ENCODE assay signal across 21 cellular contexts in genomic region chr12:55653031-55653430, GRCh38. TPM values are rescaled to one million over a fixed set of nuclear protein-coding genes. Genes with fewer than 3 reads are reported as not detected.
A peak's percentile ranks its signal among the peaks of the same experiment; 100 is the strongest.
DNase-seq lines count a peak whose midpoint lies in the region; ATAC-seq and TF ChIP-seq lines count a peak whose summit lies in the region.
"Had no signal": no experiment of that assay in that cellular context is flagged by ENCODE, and none has a peak within 500 bp of the region (broad histone marks: within the 10 kb centered on the region; RNA-seq: fewer than 3 reads in every experiment).

No MANE protein-coding gene starts in this region.

- no peaks in the 10 kb centered on the region for H3K9me3 Mint-ChIP-seq in activated naive CD4-positive, alpha-beta T cell treated with anti-CD3 and anti-CD28 coated beads, Interleukin-2, amount 50 U/mL, for 24 hours
- peaks cover 4 to 14% of the 10 kb centered on the region in 2 donors for H3K9me3 Mint-ChIP-seq in activated naive CD4-positive, alpha-beta T cell treated with anti-CD3 and anti-CD28 coated beads, Interleukin-2, amount 50 U/mL, for 72 hours
- H3K9me3 Mint-ChIP-seq in effector memory CD8-positive, alpha-beta T cell, result no peaks in the 10 kb centered on the region
- H3K9me3 Mint-ChIP-seq in activated CD4-positive, alpha-beta memory T cell treated with anti-CD3 and anti-CD28 coated beads for 36 hours, result peaks cover 36% of the 10 kb centered on the region
- H3K9me3 Mint-ChIP-seq: HFFc6 had no signal

- H3K27ac Mint-ChIP-seq in activated naive CD4-positive, alpha-beta T cell treated with anti-CD3 and anti-CD28 coated beads, Interleukin-2, amount 50 U/mL, for 24 hours, result peak overlapping the region; percentile 46
- no peak overlapping the region for H3K27ac Mint-ChIP-seq in activated naive CD4-positive, alpha-beta T cell treated with anti-CD3 and anti-CD28 coated beads, Interleukin-2, amount 50 U/mL, for 72 hours
- H3K27ac Mint-ChIP-seq in effector memory CD8-positive, alpha-beta T cell, result no peak overlapping the region
- no peak overlapping the region for H3K27ac Mint-ChIP-seq in activated CD4-positive, alpha-beta memory T cell treated with anti-CD3 and anti-CD28 coated beads for 36 hours
- H3K27ac Mint-ChIP-seq: CD4-positive, CD25-positive, alpha-beta regulatory T cell; HFFc6 had no signal

- DNase-seq in activated naive CD4-positive, alpha-beta T cell treated with anti-CD3 and anti-CD28 coated beads, Interleukin-2, amount 50 U/mL, for 72 hours (ENCODE audit: low spot score in 2 of 2), result no peak
- DNase-seq in NAMALWA (ENCODE audit: low spot score) (peak; percentile 30), NCI-H2227 treated with DMSO at 0.1 percent for 48 hours (lab: John Stamatoyannopoulos, UW) (no peak), ascending aorta (ENCODE audit: low spot score in 2 of 2) (no peak)
- no peak for DNase-seq in effector memory CD8-positive, alpha-beta T cell
- DNase-seq in activated CD4-positive, alpha-beta memory T cell treated with anti-CD3 and anti-CD28 coated beads for 36 hours, result no peak
- DNase-seq: CD4-positive, CD25-positive, alpha-beta regulatory T cell; COR-L47; DMS 273 treated with DMSO at 0.1 percent for 48 hours; DMS79 treated with DMSO at 0.1 percent for 48 hours; HFFc6; MG63; NCI-H1092; NCI-H1436; NCI-H1930; NCI-H510A; NCI-H748 treated with DMSO at 0.1 percent for 48 hours had no signal

- H3K27me3 Mint-ChIP-seq in activated naive CD4-positive, alpha-beta T cell treated with anti-CD3 and anti-CD28 coated beads, Interleukin-2, amount 50 U/mL, for 24 hours, result no peaks in the 10 kb centered on the region
- no peaks in the 10 kb centered on the region for H3K27me3 Mint-ChIP-seq in effector memory CD8-positive, alpha-beta T cell
- no peaks in the 10 kb centered on the region for H3K27me3 Mint-ChIP-seq in activated CD4-positive, alpha-beta memory T cell treated with anti-CD3 and anti-CD28 coated beads for 36 hours

- peaks cover 4% of the 10 kb centered on the region for H3K36me3 Mint-ChIP-seq in activated naive CD4-positive, alpha-beta T cell treated with anti-CD3 and anti-CD28 coated beads, Interleukin-2, amount 50 U/mL, for 24 hours
- H3K36me3 Mint-ChIP-seq in activated naive CD4-positive, alpha-beta T cell treated with anti-CD3 and anti-CD28 coated beads, Interleukin-2, amount 50 U/mL, for 72 hours, result peaks cover 6 to 37% of the 10 kb centered on the region in 2 donors
- H3K36me3 Mint-ChIP-seq in effector memory CD8-positive, alpha-beta T cell (ENCODE audit: insufficient read depth), result peaks cover 3% of the 10 kb centered on the region
- peaks cover 4% of the 10 kb centered on the region for H3K36me3 Mint-ChIP-seq in activated CD4-positive, alpha-beta memory T cell treated with anti-CD3 and anti-CD28 coated beads for 36 hours
- H3K36me3 Mint-ChIP-seq: CD4-positive, CD25-positive, alpha-beta regulatory T cell had no signal

- POLR2A ChIA-PET in HEK293 (lab: Yijun Ruan, JAX), result no interaction called here
- POLR2A ChIA-PET in activated CD4-positive, alpha-beta memory T cell treated with anti-CD3 and anti-CD28 coated beads for 36 hours (lab: Charles Lee), result no interaction called here

- H3K27me3 ChIP-seq in ascending aorta, result no peaks in the 10 kb centered on the region
- H3K27me3 ChIP-seq: MG63 had no signal

- H3K9me3 ChIP-seq in HEK293 (ENCODE audit: control insufficient read depth, insufficient read depth, low read depth, low read length) (no peaks in the 10 kb centered on the region), ascending aorta (no peaks in the 10 kb centered on the region)
- H3K9me3 ChIP-seq: MG63 had no signal

- peaks cover 22% of the 10 kb centered on the region for H3K4me1 Mint-ChIP-seq in activated naive CD4-positive, alpha-beta T cell treated with anti-CD3 and anti-CD28 coated beads, Interleukin-2, amount 50 U/mL, for 24 hours
- H3K4me1 Mint-ChIP-seq in effector memory CD8-positive, alpha-beta T cell (ENCODE audit: low read depth in 2 of 2), result peaks cover 0 to 3% of the 10 kb centered on the region in 2 donors
- H3K4me1 Mint-ChIP-seq in activated CD4-positive, alpha-beta memory T cell treated with anti-CD3 and anti-CD28 coated beads for 36 hours (ENCODE audit: low read depth), result peaks cover 24% of the 10 kb centered on the region

- TF ChIP-seq CTCF in HEK293 (tag by site-specific recombination; IDR thresholded peaks at IDR 0.05) (no peak), ascending aorta (IDR thresholded peaks at IDR 0.05) (no peak)

- peak overlapping the region; percentile 30 for H3K4me3 Mint-ChIP-seq in activated naive CD4-positive, alpha-beta T cell treated with anti-CD3 and anti-CD28 coated beads, Interleukin-2, amount 50 U/mL, for 24 hours
- no peak overlapping the region for H3K4me3 Mint-ChIP-seq in effector memory CD8-positive, alpha-beta T cell
- no peak overlapping the region for H3K4me3 Mint-ChIP-seq in activated CD4-positive, alpha-beta memory T cell treated with anti-CD3 and anti-CD28 coated beads for 36 hours
- H3K4me3 Mint-ChIP-seq: CD4-positive, CD25-positive, alpha-beta regulatory T cell; HFFc6 had no signal

- H3K4me3 ChIP-seq in HEK293 (ENCODE audit: low read depth, low read length), result no peak overlapping the region
- H3K4me3 ChIP-seq in ascending aorta, result no peak overlapping the region
- H3K4me3 ChIP-seq: MG63 had no signal

- H3K4me1 ChIP-seq in HEK293 (ENCODE audit: control insufficient read depth, insufficient read depth, low read length) (no peaks in the 10 kb centered on the region), ascending aorta (no peaks in the 10 kb centered on the region)

- CTCF ChIA-PET in HEK293 (lab: Yijun Ruan, JAX), result interaction anchor here (6.4 kb wide), 1 partner anchor 7 kb away, joined by 115 read pairs; no protein-coding TSS in a partner anchor
- CTCF ChIA-PET in activated CD4-positive, alpha-beta memory T cell treated with anti-CD3 and anti-CD28 coated beads for 36 hours (lab: Charles Lee), result no interaction called here

- intact Hi-C loops in activated CD4-positive, alpha-beta memory T cell treated with anti-CD3 and anti-CD28 coated beads for 36 hours (cut with micrococcal nuclease), result no loop called here
- intact Hi-C loops in ascending aorta (cut with DNase I), result loop anchor here (10.0 kb wide), 1 partner anchor 162 kb away; the partner anchor contains the start of genes ORMDL2 and SARNP

- H3K36me3 ChIP-seq in HEK293 (ENCODE audit: control insufficient read depth in 2 of 2, insufficient read depth in 1 of 2, low read length in 2 of 2) (no peaks in the 10 kb centered on the region), ascending aorta (no peaks in the 10 kb centered on the region)
- H3K36me3 ChIP-seq: MG63 had no signal

- H3K27ac ChIP-seq in HEK293 (ENCODE audit: extremely low read depth, low read depth, low read length), result no peak overlapping the region
- H3K27ac ChIP-seq in ascending aorta, result no peak overlapping the region

- ATAC-seq in activated naive CD4-positive, alpha-beta T cell treated with anti-CD3 and anti-CD28 coated beads, Interleukin-2, amount 50 U/mL, for 72 hours, result no peak
- ATAC-seq in effector memory CD8-positive, alpha-beta T cell (replicated peaks), result peak; percentile 56
- ATAC-seq: Panc1 had no signal

TF ChIP-seq in HEK293, 187 proteins besides CTCF, POLR2A, EP300 and RAD21:
- TF ChIP-seq ZNF133 (tag by site-specific recombination; IDR thresholded peaks at IDR 0.05) (no peak), KLF1 (tag by site-specific recombination; IDR thresholded peaks at IDR 0.05) (peak; percentile 86), EGR2 (tag by site-specific recombination; IDR thresholded peaks at IDR 0.05; ENCODE audit: low read depth) (peak; percentile 66), ZNF549 (tag by site-specific recombination; IDR thresholded peaks at IDR 0.05) (no peak), ZNF544 (tag by site-specific recombination; IDR thresholded peaks at IDR 0.05) (no peak), ZFHX2 (tag by site-specific recombination; conservative IDR thresholded peaks at IDR 0.05) (peak; percentile 62)
- TF ChIP-seq, protein P1, sequence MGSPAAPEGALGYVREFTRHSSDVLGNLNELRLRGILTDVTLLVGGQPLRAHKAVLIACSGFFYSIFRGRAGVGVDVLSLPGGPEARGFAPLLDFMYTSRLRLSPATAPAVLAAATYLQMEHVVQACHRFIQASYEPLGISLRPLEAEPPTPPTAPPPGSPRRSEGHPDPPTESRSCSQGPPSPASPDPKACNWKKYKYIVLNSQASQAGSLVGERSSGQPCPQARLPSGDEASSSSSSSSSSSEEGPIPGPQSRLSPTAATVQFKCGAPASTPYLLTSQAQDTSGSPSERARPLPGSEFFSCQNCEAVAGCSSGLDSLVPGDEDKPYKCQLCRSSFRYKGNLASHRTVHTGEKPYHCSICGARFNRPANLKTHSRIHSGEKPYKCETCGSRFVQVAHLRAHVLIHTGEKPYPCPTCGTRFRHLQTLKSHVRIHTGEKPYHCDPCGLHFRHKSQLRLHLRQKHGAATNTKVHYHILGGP (tag by site-specific recombination; IDR thresholded peaks at IDR 0.05), result no peak

RNA-seq across cellular contexts. Expression of gene OR10P1, which starts 16.3 kb away (rescaled TPM):
- not detected for total RNA-seq in activated naive CD4-positive, alpha-beta T cell treated with anti-CD3 and anti-CD28 coated beads, Interleukin-2, amount 50 U/mL, for 72 hours
- not detected for total RNA-seq in activated CD4-positive, alpha-beta memory T cell treated with anti-CD3 and anti-CD28 coated beads for 36 hours
- total RNA-seq in ascending aorta, result not detected
- total RNA-seq: CD4-positive, CD25-positive, alpha-beta regulatory T cell; HFFc6; LHCN-M2 had no signal

RNA-seq across cellular contexts. Expression of gene ITGA7, which starts 54.7 kb away (rescaled TPM):
- 10 to 100 TPM in 1 of 2 donors, 1 to 10 TPM in 1; 4.0 to 11.9 TPM for total RNA-seq in activated naive CD4-positive, alpha-beta T cell treated with anti-CD3 and anti-CD28 coated beads, Interleukin-2, amount 50 U/mL, for 72 hours
- 1 to 10 TPM; 4.1 to 4.5 TPM for total RNA-seq in activated CD4-positive, alpha-beta memory T cell treated with anti-CD3 and anti-CD28 coated beads for 36 hours
- total RNA-seq in ascending aorta, result 246 TPM

Comparison
In these comparisons a context has a peak if more than half of its experiments do, and no peak if none do; other contexts are left out.
1. RNA of gene ITGA7, which starts 54.7 kb away (total RNA-seq): 246 TPM in ascending aorta (single experiment); 4.0 to 11.9 TPM in activated naive CD4-positive, alpha-beta T cell treated with anti-CD3 and anti-CD28 coated beads, Interleukin-2, amount 50 U/mL, for 72 hours and 4.1 to 4.5 TPM in activated CD4-positive, alpha-beta memory T cell treated with anti-CD3 and anti-CD28 coated beads for 36 hours; every median in the first group is over 10 times any median in the second.